18 cellular contexts compared by ENCODE assay signal in the genomic region with DNA sequence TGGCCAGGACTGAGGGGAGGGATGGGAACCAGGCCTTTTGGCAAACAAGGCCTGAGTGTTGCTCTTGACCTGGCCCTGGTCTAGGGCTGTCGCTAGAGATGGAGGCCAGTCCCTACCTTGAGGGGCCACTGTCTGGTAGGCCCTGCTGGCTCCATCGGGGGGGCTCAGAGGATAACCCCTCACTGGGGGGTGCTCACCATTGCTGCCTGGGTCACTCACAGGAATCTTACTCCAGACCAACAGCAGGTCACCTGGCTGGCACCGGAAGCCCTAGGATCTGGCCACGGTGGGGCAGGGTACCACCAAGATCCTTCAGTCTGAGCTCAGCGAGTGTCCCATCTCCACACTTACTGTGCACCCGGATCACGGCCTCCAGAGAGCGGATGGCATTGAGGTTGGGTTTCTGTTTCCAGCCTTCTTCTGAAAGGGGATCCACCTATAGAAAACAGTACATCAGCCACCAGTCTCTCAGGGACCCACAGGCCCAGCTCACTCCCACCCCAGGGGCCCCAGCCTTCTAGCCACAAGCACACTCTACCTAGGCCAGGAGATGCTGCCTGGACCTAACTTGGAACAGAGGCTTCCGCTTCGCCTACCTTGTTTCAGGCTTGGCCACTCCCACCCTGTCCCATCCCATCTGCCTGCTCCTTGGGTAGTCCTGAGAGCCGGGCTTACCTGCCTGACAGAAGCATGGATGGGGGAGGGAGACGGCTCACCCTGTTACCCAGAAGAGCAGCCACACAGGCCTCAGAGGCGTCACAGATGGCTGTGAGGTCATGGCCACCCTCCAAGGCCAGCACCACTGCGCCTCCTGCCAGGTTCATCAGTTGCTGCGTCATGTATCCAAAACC. TPM values are rescaled to one million over a fixed set of nuclear protein-coding genes. Genes with fewer than 3 reads are reported as not detected.
DNase-seq lines count a peak whose midpoint lies in the region; ATAC-seq and TF ChIP-seq lines count a peak whose summit lies in the region.
"Had no signal": no experiment of that assay in that cellular context is flagged by ENCODE, and none has a peak within 500 bp of the region (broad histone marks: within the 10 kb centered on the region; RNA-seq: fewer than 3 reads in every experiment).

No MANE protein-coding gene starts in this region.

- no peaks in the 10 kb centered on the region for H3K27me3 ChIP-seq in adipocyte (replicated peaks; ENCODE audit: control insufficient read depth, insufficient read depth, low read length)
- no peaks in the 10 kb centered on the region for H3K27me3 ChIP-seq in tibial nerve
- H3K27me3 ChIP-seq: neutrophil had no signal

- H3K27ac ChIP-seq in tibial nerve = peak overlapping the region in 3 of 4 donors; percentile 2 to 86 (median 77)
- H3K27ac ChIP-seq: neutrophil, PC-9 had no signal

- no peaks in the 10 kb centered on the region for H3K27me3 Mint-ChIP-seq in memory B cell

- DNase-seq in left ventricle myocardium superior (peak; percentile 26), Right ventricle myocardium inferior (ENCODE audit: missing footprints) (no peak), adipocyte (ENCODE audit: low read depth) (no peak), memory B cell (ENCODE audit: low spot score in 2 of 2) (no peak), tibial nerve (ENCODE audit: low spot score in 2 of 2) (peak in 1 of 2 donors; percentile 43), inferior parietal cortex (ENCODE audit: extremely low spot score) (no peak), occipital lobe (lab: John Stamatoyannopoulos, UW) (no peak)
- DNase-seq: activated CD8-positive, alpha-beta memory T cell treated with anti-CD3 and anti-CD28 coated beads for 24 hours; GF-D8; MM.1S; NCI-H2029 treated with DMSO at 0.1 percent for 48 hours; NCI-H526; stimulated activated naive CD4-positive, alpha-beta T cell had no signal

- H3K36me3 ChIP-seq in adipocyte (ENCODE audit: control insufficient read depth, insufficient read depth, low read length, severe bottlenecking) (peaks cover 88% of the 10 kb centered on the region), tibial nerve (peaks cover 4 to 95% (median 39%) of the 10 kb centered on the region in 3 donors)

- TF ChIP-seq CTCF in tibial nerve (IDR thresholded peaks at IDR 0.05) = no peak

- H3K4me3 Mint-ChIP-seq in memory B cell = no peak overlapping the region

- peak overlapping the region; percentile 65 for H3K9ac ChIP-seq in adipocyte (ENCODE audit: low read length)

- peak in 1 of 2 donors; percentile 39 for TF ChIP-seq EP300 in tibial nerve (IDR thresholded peaks at IDR 0.05)

- peaks cover 3% of the 10 kb centered on the region for H3K4me1 Mint-ChIP-seq in memory B cell

- peaks cover 10% of the 10 kb centered on the region for H3K4me1 ChIP-seq in adipocyte (ENCODE audit: control insufficient read depth, insufficient read depth, low read length)
- peaks cover 0 to 44% (median 8%) of the 10 kb centered on the region in 4 donors for H3K4me1 ChIP-seq in tibial nerve

- intact Hi-C loops in left ventricle myocardium superior (cut with micrococcal nuclease) = no loop called here
- intact Hi-C loops in Right ventricle myocardium inferior (cut with DNase I) = no loop called here

- peak overlapping the region; percentile 24 for H3K27ac Mint-ChIP-seq in memory B cell

- H3K4me3 ChIP-seq in adipocyte (ENCODE audit: low read length) (no peak overlapping the region), tibial nerve (no peak overlapping the region)
- H3K4me3 ChIP-seq: PC-9 had no signal

- WGBS in tibial nerve, 2 donors = 82 to 88% methylated on average over 12 to 13 of the region's 15 CpGs

- H3K9me3 ChIP-seq in adipocyte (ENCODE audit: control insufficient read depth, low read length) (no peaks in the 10 kb centered on the region), tibial nerve (no peaks in the 10 kb centered on the region)
- H3K9me3 ChIP-seq: neutrophil had no signal

- H3K36me3 Mint-ChIP-seq in memory B cell = peaks cover 34% of the 10 kb centered on the region

- no peak for TF ChIP-seq POLR2A in tibial nerve (IDR thresholded peaks at IDR 0.05)

- ATAC-seq in left ventricle myocardium superior (no peak), Right ventricle myocardium inferior (no peak), memory B cell (ENCODE audit: low read depth) (no peak), GM19395 (IDR thresholded peaks at IDR 0.05; ENCODE audit: unreplicated experiment) (no peak)
- ATAC-seq: SK-N-SH treated with all-trans-retinoic acid at 6 μM for 48 hours had no signal

- no peaks in the 10 kb centered on the region for H3K9me3 Mint-ChIP-seq in memory B cell

RNA-seq across cellular contexts. Expression of a gene that starts 12.2 kb away (rescaled TPM):
- total RNA-seq in left ventricle myocardium superior = 23.7 TPM
- total RNA-seq in Right ventricle myocardium inferior = 23.2 TPM
- 10 to 100 TPM; 24.6 to 37.9 (median 33.8) TPM for total RNA-seq in tibial nerve
- total RNA-seq in occipital lobe = 11.1 TPM

RNA-seq across cellular contexts. Expression of a gene that starts 26.6 kb away (rescaled TPM):
- 37.6 TPM for total RNA-seq in left ventricle myocardium superior
- total RNA-seq in Right ventricle myocardium inferior = 37.3 TPM
- total RNA-seq in tibial nerve = 100 to 1,000 TPM in 1 of 4 donors, 10 to 100 TPM in 3; 47.3 to 109 (median 83.6) TPM
- total RNA-seq in occipital lobe = 9.0 TPM

RNA-seq across cellular contexts. Expression of a gene that starts 34.4 kb away (rescaled TPM):
- 35.4 TPM for total RNA-seq in left ventricle myocardium superior
- total RNA-seq in Right ventricle myocardium inferior = 38.8 TPM
- total RNA-seq in tibial nerve = 100 to 1,000 TPM in 2 of 4 donors, 10 to 100 TPM in 2; 90.4 to 186 (median 98.4) TPM
- 5.9 TPM for total RNA-seq in occipital lobe

RNA-seq across cellular contexts. Expression of a gene that starts 60.0 kb away (rescaled TPM):
- 0.30 TPM for total RNA-seq in left ventricle myocardium superior
- total RNA-seq in Right ventricle myocardium inferior = not detected
- 1 to 10 TPM in 1 of 4 donors, under 1 TPM in 2, not detected in 1; 0.30 to 1.2 (median 0.42) TPM for total RNA-seq in tibial nerve
- not detected for total RNA-seq in occipital lobe
- total RNA-seq: glomerular endothelial cell had no signal
